Comparison of ENCODE assay signal across 21 cellular contexts in genomic region chr5:52892242-52892878, GRCh38.
DNase-seq lines count a peak whose midpoint lies in the region; ATAC-seq, FAIRE-seq and TF ChIP-seq lines count a peak whose summit lies in the region.
"Had no signal": no experiment of that assay in that cellular context is flagged by ENCODE, and none has a peak within 500 bp of the region (broad histone marks: within the 10 kb centered on the region; RNA-seq: fewer than 3 reads in every experiment).

No MANE protein-coding gene starts in this region.

- H3K9ac ChIP-seq in HepG2 (ENCODE audit: insufficient read depth, low read depth, low read length) = no peak overlapping the region

- FAIRE-seq in HepG2 (lab: Jason Lieb, UNC) = peak; percentile 40
- FAIRE-seq: GM12878 had no signal

- TF ChIP-seq EP300 in HepG2 (IDR thresholded peaks at IDR 0.05; ENCODE audit: low read depth in 2 of 2, low read length in 2 of 2) (no peak), HepG2 (CRISPR knock-in tag; IDR thresholded peaks at IDR 0.05; ENCODE audit: borderline replicate concordance) (no peak)

- TF ChIP-seq CTCF in chondrocyte (IDR thresholded peaks at IDR 0.05) = no peak
- TF ChIP-seq CTCF in HepG2 (CRISPR knock-in tag; IDR thresholded peaks at IDR 0.05) = no peak
- TF ChIP-seq CTCF in thoracic aorta (IDR thresholded peaks at IDR 0.05) = no peak

- H3K4me3 Mint-ChIP-seq in chondrocyte (ENCODE audit: unreplicated experiment) = no peak overlapping the region
- H3K4me3 Mint-ChIP-seq: CD4-positive, CD25-positive, alpha-beta regulatory T cell; mesothelial cell of epicardium had no signal

- 83% methylated on average over 6 of the region's 6 CpGs for WGBS in HepG2 (ENCODE audit: low lambda C conversion rate)

- no peaks in the 10 kb centered on the region for H3K79me2 ChIP-seq in HepG2 (ENCODE audit: insufficient read depth, low read length)

- POLR2A ChIA-PET in HepG2 (lab: Yijun Ruan, JAX) = no interaction called here

- no peaks in the 10 kb centered on the region for H4K20me1 ChIP-seq in HepG2 (ENCODE audit: insufficient read depth, low read length)

- no peak overlapping the region for H3K4me2 ChIP-seq in HepG2 (ENCODE audit: low read depth, low read length)

- H3K4me1 Mint-ChIP-seq in chondrocyte (ENCODE audit: low read depth) = peaks cover 72% of the 10 kb centered on the region

- H3K27me3 Mint-ChIP-seq in chondrocyte (ENCODE audit: low read depth) = no peaks in the 10 kb centered on the region

- CTCF ChIA-PET in HepG2 (lab: Yijun Ruan, JAX; ENCODE audit: low intra/inter-chr PET ratio, low total read pairs) = no interaction called here

- BruUV-seq in HepG2 (replicated peaks; lab: Mats Ljungman, UMichigan) = no TSS peak

- ATAC-seq in GM18867 (IDR thresholded peaks at IDR 0.05; ENCODE audit: unreplicated experiment) (peak; percentile 39), HepG2 (peak; percentile 51), thoracic aorta (ENCODE audit: insufficient number of reproducible peaks, low FRiP score, low read depth) (no peak), HG03442 (IDR thresholded peaks at IDR 0.05; ENCODE audit: unreplicated experiment) (no peak)
- ATAC-seq: GM12878, Panc1 had no signal

- TF ChIP-seq RAD21 in HepG2 (CRISPR knock-in tag; IDR thresholded peaks at IDR 0.05) = no peak

- H3K36me3 ChIP-seq in HepG2 (replicated peaks in 1 of 2; ENCODE audit: control insufficient read depth in 1 of 2, insufficient read depth in 2 of 2, low read length in 2 of 2) (peaks cover 2 to 17% of the 10 kb centered on the region in 2 experiments; a peak in 4 of 5 replicates), thoracic aorta (peaks cover 6% of the 10 kb centered on the region)
- H3K36me3 ChIP-seq: cardiac muscle cell, gastrocnemius medialis, HAP-1, WERI-Rb-1 had no signal

- H3K9me3 ChIP-seq in HepG2 (ENCODE audit: low read length) = no peaks in the 10 kb centered on the region
- no peaks in the 10 kb centered on the region for H3K9me3 ChIP-seq in thoracic aorta
- H3K9me3 ChIP-seq: gastrocnemius medialis, HAP-1 had no signal

- no peak for DNase-seq in chondrocyte (ENCODE audit: low spot score)
- peak; percentile 18 for DNase-seq in HepG2 (ENCODE audit: low spot score)
- no peak for DNase-seq in thoracic aorta (ENCODE audit: low spot score)
- no peak for DNase-seq in SW 1271 (lab: John Stamatoyannopoulos, UW)
- DNase-seq in glomerular visceral epithelial cell (ENCODE audit: extremely low spot score) = no peak
- DNase-seq: activated CD4-positive, alpha-beta T cell treated with anti-CD3 and anti-CD28 coated beads, Interleukin-2, amount 50 U/mL, for 4 hours; activated effector memory CD4-positive, alpha-beta T cell treated with anti-CD3 and anti-CD28 coated beads, Interleukin-2, amount 50 U/mL, for 16 hours; CD4-positive, CD25-positive, alpha-beta regulatory T cell; gastrocnemius medialis; NCI-H1105; NCI-H2081; NCI-H446; WERI-Rb-1 had no signal

- H3K4me1 ChIP-seq in HepG2 (ENCODE audit: insufficient read depth, low read length) (peaks cover 14% of the 10 kb centered on the region), thoracic aorta (ENCODE audit: control insufficient read depth in 1 of 2, low read depth in 2 of 2) (peaks cover 38 to 53% of the 10 kb centered on the region in 2 donors)
- H3K4me1 ChIP-seq: HAP-1 had no signal

- no peak overlapping the region for H3K4me3 ChIP-seq in HepG2 (replicated peaks in 1 of 3; ENCODE audit: insufficient read depth in 1 of 3, low read depth in 2 of 3, low read length in 3 of 3)
- H3K4me3 ChIP-seq in thoracic aorta = no peak overlapping the region
- H3K4me3 ChIP-seq: cardiac muscle cell, gastrocnemius medialis, GM12878, HAP-1 had no signal

- no peaks in the 10 kb centered on the region for H3K9me3 Mint-ChIP-seq in chondrocyte (ENCODE audit: low read depth)
- H3K9me3 Mint-ChIP-seq: mesothelial cell of epicardium had no signal

- in situ Hi-C loops in HepG2 (cut with HindIII; ENCODE audit: extremely low pct_ligation_motif_present, low pct_unique_long_range_greater_than_20kb) = no loop called here

- peaks cover 28% of the 10 kb centered on the region for H3K36me3 Mint-ChIP-seq in chondrocyte (ENCODE audit: low read depth)
- H3K36me3 Mint-ChIP-seq: CD4-positive, CD25-positive, alpha-beta regulatory T cell; mesothelial cell of epicardium had no signal

- H3K27me3 ChIP-seq in HepG2 (ENCODE audit: control insufficient read depth in 1 of 2, insufficient read depth in 2 of 2, low read length in 2 of 2) (no peaks in the 10 kb centered on the region), thoracic aorta (replicated peaks; ENCODE audit: insufficient read depth) (no peaks in the 10 kb centered on the region)
- H3K27me3 ChIP-seq: cardiac muscle cell, gastrocnemius medialis had no signal

- no peak overlapping the region for H2AFZ ChIP-seq in HepG2 (ENCODE audit: low read length)

- H3K27ac ChIP-seq in HepG2 (ENCODE audit: extremely low read length, insufficient read depth, low read length) (no peak overlapping the region), thoracic aorta (peak overlapping the region; percentile 56 to 79)
- H3K27ac ChIP-seq: cardiac muscle cell, epithelial cell of prostate, gastrocnemius medialis, WERI-Rb-1 had no signal

- intact Hi-C loops in HepG2 (cut with micrococcal nuclease; ENCODE audit: unreplicated experiment) = no loop called here

- no peak for TF ChIP-seq POLR2A in HepG2 (IDR thresholded peaks at IDR 0.05; ENCODE audit: insufficient read depth in 1 of 2, low read depth in 2 of 2, low read length in 2 of 2)

- H3K27ac Mint-ChIP-seq in chondrocyte (ENCODE audit: unreplicated experiment) = peak overlapping the region; percentile 82
- H3K27ac Mint-ChIP-seq: CD4-positive, CD25-positive, alpha-beta regulatory T cell had no signal

TF ChIP-seq in HepG2, 621 proteins besides CTCF, POLR2A, EP300 and RAD21:
- TF ChIP-seq NFE2L2 (IDR thresholded peaks at IDR 0.05; ENCODE audit: low read length) (peak; percentile 33; the same call in 1 of the 2 replicates), ZNF83 (CRISPR knock-in tag; IDR thresholded peaks at IDR 0.05; ENCODE audit: borderline replicate concordance) (no peak), ZBTB7A (CRISPR knock-in tag; IDR thresholded peaks at IDR 0.05) (no peak), ZNF33A (CRISPR knock-in tag; IDR thresholded peaks at IDR 0.05; ENCODE audit: borderline replicate concordance) (no peak), MAFK (conservative IDR thresholded peaks at IDR 0.05 in 1 of 2, IDR thresholded peaks at IDR 0.05 in 1 of 2; ENCODE audit: low read length in 2 of 2) (peak in 1 of 2 experiments; percentile 12; a peak in 3 of 4 replicates), ZFP90 (CRISPR knock-in tag; IDR thresholded peaks at IDR 0.05; ENCODE audit: borderline replicate concordance) (no peak), HNF1A (IDR thresholded peaks at IDR 0.05; ENCODE audit: low read depth) (peak; percentile 62), HNF1A (CRISPR knock-in tag; IDR thresholded peaks at IDR 0.05; ENCODE audit: borderline replicate concordance) (no peak), ATRX (CRISPR knock-in tag; IDR thresholded peaks at IDR 0.05; ENCODE audit: borderline replicate concordance) (no peak), HNRNPUL1 (IDR thresholded peaks at IDR 0.05; ENCODE audit: low read depth, low read length) (peak; percentile 88)
- TF ChIP-seq, protein P1, sequence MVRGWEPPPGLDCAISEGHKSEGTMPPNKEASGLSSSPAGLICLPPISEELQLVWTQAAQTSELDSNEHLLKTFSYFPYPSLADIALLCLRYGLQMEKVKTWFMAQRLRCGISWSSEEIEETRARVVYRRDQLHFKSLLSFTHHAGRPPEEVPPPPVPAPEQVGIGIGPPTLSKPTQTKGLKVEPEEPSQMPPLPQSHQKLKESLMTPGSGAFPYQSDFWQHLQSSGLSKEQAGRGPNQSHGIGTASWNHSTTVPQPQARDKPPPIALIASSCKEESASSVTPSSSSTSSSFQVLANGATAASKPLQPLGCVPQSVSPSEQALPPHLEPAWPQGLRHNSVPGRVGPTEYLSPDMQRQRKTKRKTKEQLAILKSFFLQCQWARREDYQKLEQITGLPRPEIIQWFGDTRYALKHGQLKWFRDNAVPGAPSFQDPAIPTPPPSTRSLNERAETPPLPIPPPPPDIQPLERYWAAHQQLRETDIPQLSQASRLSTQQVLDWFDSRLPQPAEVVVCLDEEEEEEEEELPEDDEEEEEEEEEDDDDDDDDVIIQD (CRISPR knock-in tag; IDR thresholded peaks at IDR 0.05; ENCODE audit: low read depth) = peak; percentile 46; the same call in 1 of the 2 replicates

Comparison
In these comparisons a context has a peak if more than half of its experiments do, and no peak if none do; other contexts are left out.
1. ATAC-seq: peak in GM18867 (single experiment) and HepG2 (single experiment); none in thoracic aorta (single experiment) and HG03442 (single experiment).